In the genomic region with DNA sequence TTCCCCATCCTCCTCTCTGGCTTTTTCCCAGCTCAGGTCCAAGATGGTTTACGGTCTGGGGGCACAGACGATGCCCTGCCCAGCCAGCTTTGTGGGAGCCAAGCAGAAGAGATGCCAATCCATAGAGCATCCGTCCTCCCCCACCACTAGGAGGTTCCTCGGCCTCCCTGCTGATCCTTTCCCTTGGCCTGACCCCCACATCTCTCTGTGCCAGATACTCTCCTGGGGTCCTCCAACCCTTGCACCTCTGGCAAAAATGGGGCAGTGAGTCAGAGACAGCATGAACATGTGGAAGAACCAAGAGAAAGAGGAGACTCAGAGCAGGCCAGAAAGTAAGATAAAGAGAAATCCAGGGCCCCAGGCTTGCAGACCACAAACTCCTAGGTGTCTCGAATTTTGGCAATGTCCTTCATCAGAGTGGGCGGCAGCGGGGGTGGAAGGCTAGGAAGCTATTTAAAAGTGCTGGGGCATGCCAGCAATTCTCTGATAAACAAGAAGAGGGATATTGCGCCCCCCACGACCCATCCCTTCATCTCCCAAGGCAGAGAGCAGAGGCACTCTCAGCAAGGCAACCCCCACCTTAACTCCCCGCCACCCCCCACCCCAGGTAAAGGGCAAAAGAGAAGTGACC, we compare ENCODE assay signal across 11 cellular contexts. TPM values are rescaled to one million over a fixed set of nuclear protein-coding genes. Genes with fewer than 3 reads are reported as not detected.
DNase-seq lines count a peak whose midpoint lies in the region; ATAC-seq and TF ChIP-seq lines count a peak whose summit lies in the region.
"Had no signal": no experiment of that assay in that cellular context is flagged by ENCODE, and none has a peak within 500 bp of the region (broad histone marks: within the 10 kb centered on the region; RNA-seq: fewer than 3 reads in every experiment).

No MANE protein-coding gene starts in this region.

- DNase-seq in NCI-H69 (lab: John Stamatoyannopoulos, UW) (peak; percentile 75), cerebellar cortex (ENCODE audit: low spot score) (peak; percentile 55), thyroid gland (no peak), UCSD-AML1 (lab: John Stamatoyannopoulos, UW; ENCODE audit: unreplicated experiment) (no peak)
- DNase-seq: activated CD4-positive, alpha-beta T cell treated with anti-CD3 and anti-CD28 coated beads for 1 hour; activated T-cell treated with anti-CD3 and anti-CD28 coated beads, Interleukin-2, amount 50 U/mL, for 48 hours had no signal

- H3K27ac ChIP-seq in muscle layer of colon (ENCODE audit: low read depth, low read length) (peak overlapping the region; percentile 4), thyroid gland (peak overlapping the region; percentile 81 to 94 (median 94))

- no peak for TF ChIP-seq CTCF in thyroid gland (IDR thresholded peaks at IDR 0.05)

- H3K4me3 ChIP-seq in muscle layer of colon (ENCODE audit: low read depth in 1 of 2, low read length in 2 of 2): peak overlapping the region; percentile 5 to 43
- H3K4me3 ChIP-seq in thyroid gland (replicated peaks in 1 of 3): peak overlapping the region in 1 of 3 donors; percentile 16

- H3K36me3 ChIP-seq in muscle layer of colon (ENCODE audit: insufficient read depth, low read length) (no peaks in the 10 kb centered on the region), thyroid gland (no peaks in the 10 kb centered on the region)

- H3K4me1 ChIP-seq in muscle layer of colon (ENCODE audit: insufficient read depth, low read length) (peaks cover 22% of the 10 kb centered on the region), thyroid gland (peaks cover 77 to 92% of the 10 kb centered on the region in 2 donors)

- ATAC-seq in HG02642 (IDR thresholded peaks at IDR 0.05; ENCODE audit: poor library complexity, unreplicated experiment) (no peak), HG02852 (IDR thresholded peaks at IDR 0.05; ENCODE audit: unreplicated experiment) (no peak)

- H3K9me3 ChIP-seq in muscle layer of colon (ENCODE audit: low read length): no peaks in the 10 kb centered on the region
- no peaks in the 10 kb centered on the region for H3K9me3 ChIP-seq in thyroid gland

- peak overlapping the region; percentile 45 for H3K9ac ChIP-seq in muscle layer of colon (ENCODE audit: low read length)

- intact Hi-C loops in thyroid gland (cut with DNase I): no loop called here

- WGBS in thyroid gland, 2 donors: 32 to 40% methylated on average over 10 of the region's 10 CpGs

- peaks cover 0 to 7% of the 10 kb centered on the region in 2 donors for H3K27me3 ChIP-seq in muscle layer of colon (ENCODE audit: control insufficient read depth in 1 of 2, insufficient read depth in 2 of 2, low read length in 2 of 2)
- H3K27me3 ChIP-seq in thyroid gland: no peaks in the 10 kb centered on the region

- TF ChIP-seq POLR2A in thyroid gland (IDR thresholded peaks at IDR 0.05): no peak

RNA-seq across cellular contexts. Expression of gene BLACAT1, which starts 11.4 kb away (rescaled TPM):
- 1 to 10 TPM; 2.3 to 4.2 (median 3.2) TPM for total RNA-seq in thyroid gland
- total RNA-seq: lung microvascular endothelial cell, subcutaneous adipose tissue had no signal

RNA-seq across cellular contexts. Expression of gene LEMD1, which starts 22.6 kb away (rescaled TPM):
- total RNA-seq in thyroid gland: 1 to 10 TPM in 3 of 4 donors, under 1 TPM in 1; 0.67 to 7.3 (median 6.0) TPM
- total RNA-seq: lung microvascular endothelial cell, subcutaneous adipose tissue had no signal

Comparison
In these comparisons a context has a peak if more than half of its experiments do, and no peak if none do; other contexts are left out.
1. DNase-seq: peak in NCI-H69 (single experiment) and cerebellar cortex (single experiment); none in thyroid gland (0 of 2) and UCSD-AML1 (single experiment).